20 cellular contexts compared by ENCODE assay signal in the genomic region with DNA sequence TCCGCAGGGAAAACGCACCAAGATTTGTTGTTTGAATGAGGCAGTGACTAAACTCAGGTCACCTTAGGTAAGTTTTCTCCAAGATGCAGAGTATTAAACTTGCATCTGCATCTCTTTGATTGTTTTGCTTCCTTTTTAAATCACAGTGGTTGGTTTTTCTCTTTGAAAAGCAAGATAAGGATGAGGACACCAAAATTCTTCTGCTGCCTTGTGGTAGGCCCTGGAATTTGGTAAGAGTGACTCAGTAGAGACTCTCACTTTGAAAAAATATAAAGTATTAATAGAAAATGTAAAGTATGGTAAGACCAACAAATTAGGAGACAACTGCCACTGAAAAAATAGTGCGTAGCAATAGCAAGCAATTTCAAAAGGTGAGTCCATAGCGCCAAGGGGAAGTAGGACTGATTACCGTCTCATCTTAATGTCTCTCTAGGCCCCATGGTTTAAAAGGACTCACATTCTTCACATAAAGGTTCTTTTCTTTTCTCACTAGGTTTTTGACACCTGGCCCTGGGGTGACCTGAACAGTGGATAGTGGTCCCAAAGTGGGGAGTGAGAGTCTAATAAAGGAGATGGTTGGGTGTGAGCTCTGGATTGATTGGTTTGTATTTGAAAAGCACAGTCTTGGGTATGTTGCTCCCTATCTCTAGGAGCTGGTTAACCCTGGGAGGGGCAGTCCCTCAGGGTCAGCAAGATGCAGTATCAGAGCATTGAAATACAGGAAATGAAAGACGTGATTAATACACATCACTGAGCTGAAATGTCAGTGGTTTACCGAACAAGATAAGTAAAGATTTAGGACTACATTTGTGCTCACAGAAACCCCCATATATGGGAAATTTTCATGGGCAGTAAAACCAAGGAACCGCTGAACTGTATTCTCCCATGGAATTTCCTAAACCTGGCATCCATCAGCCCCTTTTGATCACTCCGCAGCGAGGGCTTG.
A peak's percentile ranks its signal among the peaks of the same experiment; 100 is the strongest.
DNase-seq lines count a peak whose midpoint lies in the region; ATAC-seq and TF ChIP-seq lines count a peak whose summit lies in the region.
"Had no signal": no experiment of that assay in that cellular context is flagged by ENCODE, and none has a peak within 500 bp of the region (broad histone marks: within the 10 kb centered on the region; RNA-seq: fewer than 3 reads in every experiment).

No MANE protein-coding gene starts in this region.

- H3K36me3 ChIP-seq in adipocyte (ENCODE audit: control insufficient read depth, insufficient read depth, low read length, severe bottlenecking), result no peaks in the 10 kb centered on the region
- H3K36me3 ChIP-seq: colonic mucosa, left lung had no signal

- H3K4me3 Mint-ChIP-seq in CD14-positive monocyte, result no peak overlapping the region
- H3K4me3 Mint-ChIP-seq: activated T-cell treated with anti-CD3 and anti-CD28 coated beads, Interleukin-2, amount 50 U/mL, for 72 hours had no signal

- peak; percentile 14 for DNase-seq in AG08396 (ENCODE audit: low spot score)
- DNase-seq in adipocyte (ENCODE audit: low read depth), result peak; percentile 43
- DNase-seq in left kidney (ENCODE audit: low read depth, low spot score), result peak; percentile 10
- no peak for DNase-seq in CD14-positive monocyte (ENCODE audit: low spot score)
- DNase-seq in activated naive CD4-positive, alpha-beta T cell treated with anti-CD3 and anti-CD28 coated beads, Interleukin-2, amount 50 U/mL, for 72 hours (ENCODE audit: low spot score in 2 of 2), result no peak
- DNase-seq in NCI-H2171 (lab: John Stamatoyannopoulos, UW), result no peak
- DNase-seq: ACHN; activated CD4-positive, alpha-beta T cell treated with anti-CD3 and anti-CD28 coated beads, Interleukin-2, amount 50 U/mL, for 1 hour; activated T-cell treated with anti-CD3 and anti-CD28 coated beads, Interleukin-2, amount 50 U/mL, for 72 hours; amygdala; colonic mucosa; Kasumi-1; left lung; NCI-H1694; NCI-H510A; PC-9 had no signal

- no peaks in the 10 kb centered on the region for H3K4me1 ChIP-seq in adipocyte (ENCODE audit: control insufficient read depth, insufficient read depth, low read length)
- H3K4me1 ChIP-seq: colonic mucosa, left lung had no signal

- ATAC-seq in GM19043 (IDR thresholded peaks at IDR 0.05; ENCODE audit: low read depth, unreplicated experiment) (peak; percentile 87), HG03442 (IDR thresholded peaks at IDR 0.05; ENCODE audit: unreplicated experiment) (no peak)
- no peak for ATAC-seq in activated naive CD4-positive, alpha-beta T cell treated with anti-CD3 and anti-CD28 coated beads, Interleukin-2, amount 50 U/mL, for 72 hours
- ATAC-seq: activated T-cell treated with anti-CD3 and anti-CD28 coated beads, Interleukin-2, amount 50 U/mL, for 72 hours; left lung; SK-N-SH treated with all-trans-retinoic acid at 6 μM for 48 hours had no signal

- intact Hi-C loops in CD14-positive monocyte (cut with micrococcal nuclease), result no loop called here

- no peaks in the 10 kb centered on the region for H3K36me3 Mint-ChIP-seq in CD14-positive monocyte
- H3K36me3 Mint-ChIP-seq in activated naive CD4-positive, alpha-beta T cell treated with anti-CD3 and anti-CD28 coated beads, Interleukin-2, amount 50 U/mL, for 72 hours, result no peaks in the 10 kb centered on the region

- no peaks in the 10 kb centered on the region for H3K9me3 ChIP-seq in adipocyte (ENCODE audit: control insufficient read depth, low read length)
- H3K9me3 ChIP-seq: colonic mucosa, left lung had no signal

- no peak overlapping the region for H3K9ac ChIP-seq in adipocyte (ENCODE audit: low read length)

- peaks cover 0 to 3% (median 0%) of the 10 kb centered on the region in 7 donors for H3K9me3 Mint-ChIP-seq in CD14-positive monocyte
- peaks cover 0 to 3% of the 10 kb centered on the region in 2 donors for H3K9me3 Mint-ChIP-seq in activated naive CD4-positive, alpha-beta T cell treated with anti-CD3 and anti-CD28 coated beads, Interleukin-2, amount 50 U/mL, for 72 hours
- H3K9me3 Mint-ChIP-seq: activated T-cell treated with anti-CD3 and anti-CD28 coated beads, Interleukin-2, amount 50 U/mL, for 72 hours had no signal

- no peak overlapping the region for H3K4me3 ChIP-seq in adipocyte (ENCODE audit: low read length)
- H3K4me3 ChIP-seq: colonic mucosa, left lung, PC-9 had no signal

- peaks cover 8% of the 10 kb centered on the region for H3K27me3 ChIP-seq in adipocyte (replicated peaks; ENCODE audit: control insufficient read depth, insufficient read depth, low read length)
- H3K27me3 ChIP-seq: colonic mucosa, left lung had no signal

- peaks cover 0 to 2% (median 0%) of the 10 kb centered on the region in 3 donors for H3K27me3 Mint-ChIP-seq in CD14-positive monocyte (ENCODE audit: low read depth in 3 of 3)

- H3K4me1 Mint-ChIP-seq in CD14-positive monocyte, result peaks cover 11% of the 10 kb centered on the region

- no peak overlapping the region for H3K27ac Mint-ChIP-seq in CD14-positive monocyte
- H3K27ac Mint-ChIP-seq in activated naive CD4-positive, alpha-beta T cell treated with anti-CD3 and anti-CD28 coated beads, Interleukin-2, amount 50 U/mL, for 72 hours, result no peak overlapping the region
- H3K27ac Mint-ChIP-seq: activated T-cell treated with anti-CD3 and anti-CD28 coated beads, Interleukin-2, amount 50 U/mL, for 72 hours; progenitor cell of endocrine pancreas had no signal

- TF ChIP-seq CTCF in CD14-positive monocyte (IDR thresholded peaks at IDR 0.05), result no peak

Comparison
In these comparisons a context has a peak if more than half of its experiments do, and no peak if none do; other contexts are left out.
1. DNase-seq: peak in AG08396 (single experiment), adipocyte (single experiment) and left kidney (single experiment); none in CD14-positive monocyte (single experiment), activated naive CD4-positive, alpha-beta T cell treated with anti-CD3 and anti-CD28 coated beads, Interleukin-2, amount 50 U/mL, for 72 hours (0 of 2) and NCI-H2171 (single experiment).